1 cellular context compared by ENCODE assay signal in the genomic region with DNA sequence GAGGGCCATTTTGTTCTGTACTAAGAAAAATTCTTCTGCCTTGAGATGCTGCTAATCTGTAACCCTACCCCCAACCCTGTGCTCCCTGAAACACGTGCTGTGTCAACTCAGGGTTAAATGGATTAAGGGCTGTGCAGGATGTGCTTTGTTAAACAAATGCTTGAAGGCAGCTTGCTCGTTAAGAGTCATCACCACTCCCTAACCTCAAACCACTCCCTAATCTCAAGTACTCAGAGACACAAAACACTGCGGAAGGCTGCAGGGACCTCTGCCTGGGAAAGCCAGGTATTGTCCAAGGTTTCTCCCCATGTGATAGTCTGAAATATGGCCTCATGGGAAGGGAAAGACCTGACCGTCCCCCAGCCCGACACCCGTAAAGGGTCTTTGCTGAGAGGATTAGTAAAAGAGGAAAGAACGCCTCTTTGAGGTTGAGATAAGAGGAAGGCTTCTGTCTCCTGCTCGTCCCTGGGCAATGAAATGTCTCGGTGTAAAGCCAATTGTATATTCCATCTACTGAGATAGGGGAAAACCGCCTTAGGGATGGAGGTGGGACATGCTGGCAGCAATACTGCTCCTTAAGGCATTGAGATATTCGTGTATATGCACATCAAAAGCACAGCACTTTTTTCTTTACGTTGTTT.
TF ChIP-seq lines count a peak whose summit lies in the region.

No MANE protein-coding gene starts in this region.

TF ChIP-seq in HEK293, 187 proteins besides CTCF, POLR2A, EP300 and RAD21:
- TF ChIP-seq KLF1 (tag by site-specific recombination; IDR thresholded peaks at IDR 0.05): peak; percentile 96
- TF ChIP-seq, protein P1, sequence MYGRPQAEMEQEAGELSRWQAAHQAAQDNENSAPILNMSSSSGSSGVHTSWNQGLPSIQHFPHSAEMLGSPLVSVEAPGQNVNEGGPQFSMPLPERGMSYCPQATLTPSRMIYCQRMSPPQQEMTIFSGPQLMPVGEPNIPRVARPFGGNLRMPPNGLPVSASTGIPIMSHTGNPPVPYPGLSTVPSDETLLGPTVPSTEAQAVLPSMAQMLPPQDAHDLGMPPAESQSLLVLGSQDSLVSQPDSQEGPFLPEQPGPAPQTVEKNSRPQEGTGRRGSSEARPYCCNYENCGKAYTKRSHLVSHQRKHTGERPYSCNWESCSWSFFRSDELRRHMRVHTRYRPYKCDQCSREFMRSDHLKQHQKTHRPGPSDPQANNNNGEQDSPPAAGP (tag by site-specific recombination; IDR thresholded peaks at IDR 0.05): peak; percentile 69; the same call in 1 of the 2 replicates
- TF ChIP-seq, protein P2, sequence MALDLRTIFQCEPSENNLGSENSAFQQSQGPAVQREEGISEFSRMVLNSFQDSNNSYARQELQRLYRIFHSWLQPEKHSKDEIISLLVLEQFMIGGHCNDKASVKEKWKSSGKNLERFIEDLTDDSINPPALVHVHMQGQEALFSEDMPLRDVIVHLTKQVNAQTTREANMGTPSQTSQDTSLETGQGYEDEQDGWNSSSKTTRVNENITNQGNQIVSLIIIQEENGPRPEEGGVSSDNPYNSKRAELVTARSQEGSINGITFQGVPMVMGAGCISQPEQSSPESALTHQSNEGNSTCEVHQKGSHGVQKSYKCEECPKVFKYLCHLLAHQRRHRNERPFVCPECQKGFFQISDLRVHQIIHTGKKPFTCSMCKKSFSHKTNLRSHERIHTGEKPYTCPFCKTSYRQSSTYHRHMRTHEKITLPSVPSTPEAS (tag by site-specific recombination; IDR thresholded peaks at IDR 0.05): 0 out of 2 replicates have a peak, but pooled peaks have one; percentile 14
- TF ChIP-seq SP7 (tag by site-specific recombination; IDR thresholded peaks at IDR 0.05): 0 out of 2 replicates have a peak, but pooled peaks have one; percentile 40
- peak; percentile 22; the same call in 1 of the 2 replicates for TF ChIP-seq KLF7 (tag by site-specific recombination; IDR thresholded peaks at IDR 0.05; ENCODE audit: borderline replicate concordance)
- peak; percentile 57; the same call in 1 of the 2 replicates for TF ChIP-seq ZBTB48 (tag by site-specific recombination; IDR thresholded peaks at IDR 0.05)
- peak; percentile 24; the same call in 1 of the 2 replicates for TF ChIP-seq ZXDB (tag by site-specific recombination; IDR thresholded peaks at IDR 0.05)
- TF ChIP-seq WT1 (tag by site-specific recombination; IDR thresholded peaks at IDR 0.05): peak; percentile 97
